In the genomic region with DNA sequence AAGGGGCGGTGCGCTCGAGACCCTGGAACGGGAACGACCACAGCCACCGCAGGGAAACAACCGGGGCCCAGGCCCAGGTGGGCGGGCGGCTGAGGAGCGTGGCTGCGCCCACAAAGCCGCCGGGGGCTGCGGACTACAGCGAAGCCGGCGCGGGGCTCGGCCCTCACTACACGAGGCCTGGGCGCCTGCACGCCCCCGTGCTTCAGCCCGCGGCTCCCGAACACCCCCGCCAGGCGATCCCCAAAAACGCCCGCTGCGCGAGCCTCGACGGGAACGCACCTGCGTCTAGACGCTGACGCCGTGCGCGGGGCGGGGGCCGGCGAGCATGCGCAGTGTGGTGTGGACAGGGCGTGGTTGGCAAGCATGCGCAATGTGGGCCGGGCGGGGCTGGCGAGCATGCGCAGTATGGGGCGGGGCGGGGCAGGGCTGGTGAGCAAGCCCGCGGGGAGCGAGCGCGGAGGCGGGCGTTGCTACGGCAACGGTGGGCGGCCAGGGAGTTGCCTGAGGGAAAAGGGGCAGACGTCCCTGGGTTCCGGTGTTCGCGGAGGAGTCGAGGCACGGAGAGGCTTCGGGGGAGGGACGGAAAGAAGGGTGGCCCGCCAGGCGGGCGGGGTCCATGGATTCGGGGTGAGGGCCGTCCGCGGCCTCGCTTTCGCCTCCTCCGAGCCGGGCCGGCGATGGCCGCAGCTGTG, we compare ENCODE assay signal across 8 cellular contexts. TPM values are rescaled to one million over a fixed set of nuclear protein-coding genes. Genes with fewer than 3 reads are reported as not detected.
DNase-seq lines count a peak whose midpoint lies in the region; ATAC-seq and TF ChIP-seq lines count a peak whose summit lies in the region.

A gene (plus strand): TSS at position 518 of the 692 bp plus-strand sequence. CDS start 3,104 bp downstream, outside the sequence.

- TF ChIP-seq CTCF in DOHH2 (IDR thresholded peaks at IDR 0.05; ENCODE audit: low read depth, low read length, poor library complexity, severe bottlenecking), result no peak
- no peak for TF ChIP-seq CTCF in gastroesophageal sphincter (IDR thresholded peaks at IDR 0.05)
- no peak for TF ChIP-seq CTCF in omental fat pad (IDR thresholded peaks at IDR 0.05)
- TF ChIP-seq CTCF in testis (IDR thresholded peaks at IDR 0.05), result peak in 1 of 3 experiments; percentile 22

- no peaks in the 10 kb centered on the region for H3F3A ChIP-seq in DOHH2 (ENCODE audit: control insufficient read depth, insufficient read depth)

- H3K9me3 ChIP-seq in DOHH2 (ENCODE audit: control insufficient read depth, insufficient read depth, low read length) (peaks cover 8% of the 10 kb centered on the region), gastroesophageal sphincter (peaks cover 0 to 18% (median 0%) of the 10 kb centered on the region in 3 donors), testis (no peaks in the 10 kb centered on the region)

- DNase-seq in LHCN-M2 (ENCODE audit: low read depth) (peak; percentile 93), SHP77 (lab: John Stamatoyannopoulos, UW) (peak; percentile 77 to 88), omental fat pad (ENCODE audit: low spot score) (peak; percentile 68), testis (peak; percentile 94)
- DNase-seq in activated naive CD4-positive, alpha-beta T cell treated with Interleukin-2 at 50 U/mL for 16 hours, result peak; percentile 95

- no peaks in the 10 kb centered on the region for H3K36me3 ChIP-seq in DOHH2 (ENCODE audit: control insufficient read depth, low read length)
- H3K36me3 ChIP-seq in gastroesophageal sphincter, result no peaks in the 10 kb centered on the region
- no peaks in the 10 kb centered on the region for H3K36me3 ChIP-seq in testis (ENCODE audit: low read depth, missing control alignments)

- peak within 1 kb of the TSS; percentile 74 for H3K4me3 ChIP-seq in DOHH2 (ENCODE audit: low read length)
- H3K4me3 ChIP-seq in gastroesophageal sphincter, result peak within 1 kb of the TSS; percentile 58 to 78
- H3K4me3 ChIP-seq in testis, result peak within 1 kb of the TSS; percentile 71

- H3K27me3 ChIP-seq in DOHH2 (ENCODE audit: control insufficient read depth, low read length), result no peaks in the 10 kb centered on the region
- H3K27me3 ChIP-seq in gastroesophageal sphincter, result no peaks in the 10 kb centered on the region
- H3K27me3 ChIP-seq in testis, result no peaks in the 10 kb centered on the region

- WGBS in gastroesophageal sphincter (ENCODE audit: low coverage in 1 of 2), 2 donors, result 0 to 2% methylated on average over 3 to 10 of the region's 85 CpGs
- WGBS in testis, 2 donors, result 2 to 6% methylated on average over 15 to 76 of the region's 85 CpGs

- H3K27ac ChIP-seq in DOHH2 (ENCODE audit: low read depth, low read length) (peak within 1 kb of the TSS; percentile 44), gastroesophageal sphincter (peak within 1 kb of the TSS in 3 of 4 donors; percentile 53 to 74 (median 70)), testis (peak within 1 kb of the TSS; percentile 12 to 79)

- intact Hi-C loops in testis (cut with DNase I; ENCODE audit: low total_unique reads), result no loop called here

- H3K79me2 ChIP-seq in DOHH2 (ENCODE audit: control insufficient read depth, low read length), result peaks cover 29% of the 10 kb centered on the region

- ATAC-seq in GM21786 (IDR thresholded peaks at IDR 0.05; ENCODE audit: unreplicated experiment) (peak; percentile 80), gastroesophageal sphincter (peak; percentile 99), omental fat pad (ENCODE audit: low FRiP score) (peak; percentile 95)

- H3K4me1 ChIP-seq in DOHH2 (ENCODE audit: control insufficient read depth, low read length), result peaks cover 20% of the 10 kb centered on the region
- H3K4me1 ChIP-seq in gastroesophageal sphincter, result peaks cover 0 to 20% (median 4%) of the 10 kb centered on the region in 3 donors
- no peaks in the 10 kb centered on the region for H3K4me1 ChIP-seq in testis

- TF ChIP-seq POLR2A in gastroesophageal sphincter (IDR thresholded peaks at IDR 0.05) (peak; percentile 28 to 41), testis (IDR thresholded peaks at IDR 0.05) (no peak)

- TF ChIP-seq EP300 in gastroesophageal sphincter (IDR thresholded peaks at IDR 0.05), result no peak

- peak within 1 kb of the TSS; percentile 79 for H3K4me2 ChIP-seq in DOHH2 (ENCODE audit: low read length)

- no peaks in the 10 kb centered on the region for H3K9me2 ChIP-seq in DOHH2 (replicated peaks; ENCODE audit: control insufficient read depth, low read length)

- no peaks in the 10 kb centered on the region for H4K20me1 ChIP-seq in DOHH2 (ENCODE audit: control insufficient read depth, insufficient read depth, low read depth, low read length)

RNA-seq across cellular contexts. Expression of the gene that starts here (rescaled TPM):
- 2.8 and 4.1 TPM in 2 replicates for total RNA-seq in LHCN-M2 (2014; rRNA removed)
- 1.8 TPM for polyA plus RNA-seq in LHCN-M2 (2012)
- under 1 TPM in 2 of 4 donors, not detected in 2; 0.35 to 0.67 TPM for total RNA-seq in gastroesophageal sphincter
- total RNA-seq in omental fat pad, result 1 to 10 TPM in 1 of 4 donors, under 1 TPM in 1, not detected in 2; 0.72 to 1.9 TPM
- total RNA-seq in testis, result 10 to 100 TPM; 45.7 to 63.8 TPM
- 159 TPM for polyA plus RNA-seq in testis (ENCODE audit: insufficient read depth, low read depth, low replicate concordance)

Comparison
In these comparisons a context has a peak if more than half of its experiments do, and no peak if none do; other contexts are left out.
1. Peak in every context shown above with its lines: DNase-seq, ATAC-seq, H3K4me3 ChIP-seq and H3K27ac ChIP-seq.
2. Peak in ATAC-seq, H3K4me3 ChIP-seq and H3K27ac ChIP-seq in gastroesophageal sphincter; RNA of the gene not detected or under 1 TPM.